ENCODE assay signal across 8 cellular contexts in the genomic region with DNA sequence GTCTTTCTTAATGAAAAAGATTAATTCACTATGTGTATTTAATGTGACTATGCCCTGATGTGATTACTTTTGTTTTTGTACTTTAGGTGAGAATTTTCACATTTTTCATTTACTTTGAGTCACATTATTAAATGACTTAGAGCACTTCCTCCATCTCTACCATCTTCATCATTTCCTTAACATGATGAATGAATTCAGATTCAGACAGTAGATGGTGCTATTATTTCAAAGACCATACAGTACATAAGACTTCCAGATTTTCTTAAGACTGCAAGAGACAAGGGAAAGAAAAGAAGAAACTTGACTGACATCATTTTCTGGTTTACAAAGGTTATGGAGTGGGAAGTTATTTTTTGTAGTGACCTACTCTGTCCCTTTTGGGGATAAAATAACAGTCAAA.
A peak's percentile ranks its signal among the peaks of the same experiment; 100 is the strongest.
DNase-seq lines count a peak whose midpoint lies in the region; ATAC-seq lines count a peak whose summit lies in the region.

No MANE protein-coding gene starts in this region.

- POLR2A ChIA-PET in activated CD8-positive, alpha-beta T cell treated with anti-CD3 and anti-CD28 coated beads, Interleukin-2, amount 10 ng/mL, durations not matched to agents 7 days and 5 days (lab: Charles Lee): no interaction called here

- CTCF ChIA-PET in activated CD8-positive, alpha-beta T cell treated with anti-CD3 and anti-CD28 coated beads, Interleukin-2, amount 10 ng/mL, durations not matched to agents 7 days and 5 days (lab: Charles Lee): no interaction called here

- H3K4me3 Mint-ChIP-seq in T-helper 2 cell treated with Interferon-gamma antibody and Interleukin-4, amounts not matched to agents 5 μg/mL and 100 μg/mL, for 36 hours: no peak overlapping the region
- no peak overlapping the region for H3K4me3 Mint-ChIP-seq in activated CD8-positive, alpha-beta T cell treated with anti-CD3 and anti-CD28 coated beads, Interleukin-2, amount 10 ng/mL, durations not matched to agents 7 days and 5 days

- DNase-seq in NCI-H1436 (lab: John Stamatoyannopoulos, UW) (peak; percentile 36), NCI-H1436 treated with DMSO at 0.1 percent for 48 hours (lab: John Stamatoyannopoulos, UW) (no peak), NCI-H524 (lab: John Stamatoyannopoulos, UW) (peak; percentile 35 to 68), dedifferentiated amniotic fluid mesenchymal stem cell (ENCODE audit: extremely low spot score) (peak; percentile 52), retina (peak; percentile 33), NCI-H2196 treated with DMSO at 0.1 percent for 48 hours (lab: John Stamatoyannopoulos, UW; ENCODE audit: unreplicated experiment) (no peak)
- no peak for DNase-seq in T-helper 2 cell treated with Interferon-gamma antibody and Interleukin-4, amounts not matched to agents 5 μg/mL and 100 μg/mL, for 36 hours (ENCODE audit: low spot score)
- DNase-seq in activated CD8-positive, alpha-beta T cell treated with anti-CD3 and anti-CD28 coated beads, Interleukin-2, amount 10 ng/mL, durations not matched to agents 7 days and 5 days: no peak

- no peak overlapping the region for H3K27ac Mint-ChIP-seq in T-helper 2 cell treated with Interferon-gamma antibody and Interleukin-4, amounts not matched to agents 5 μg/mL and 100 μg/mL, for 36 hours
- H3K27ac Mint-ChIP-seq in activated CD8-positive, alpha-beta T cell treated with anti-CD3 and anti-CD28 coated beads, Interleukin-2, amount 10 ng/mL, durations not matched to agents 7 days and 5 days: no peak overlapping the region

- peaks cover 19% of the 10 kb centered on the region for H3K9me3 Mint-ChIP-seq in T-helper 2 cell treated with Interferon-gamma antibody and Interleukin-4, amounts not matched to agents 5 μg/mL and 100 μg/mL, for 36 hours
- H3K9me3 Mint-ChIP-seq in activated CD8-positive, alpha-beta T cell treated with anti-CD3 and anti-CD28 coated beads, Interleukin-2, amount 10 ng/mL, durations not matched to agents 7 days and 5 days (ENCODE audit: insufficient read depth): peaks cover 7% of the 10 kb centered on the region

- no peaks in the 10 kb centered on the region for H3K27me3 Mint-ChIP-seq in T-helper 2 cell treated with Interferon-gamma antibody and Interleukin-4, amounts not matched to agents 5 μg/mL and 100 μg/mL, for 36 hours (ENCODE audit: low read depth)
- no peaks in the 10 kb centered on the region for H3K27me3 Mint-ChIP-seq in activated CD8-positive, alpha-beta T cell treated with anti-CD3 and anti-CD28 coated beads, Interleukin-2, amount 10 ng/mL, durations not matched to agents 7 days and 5 days (ENCODE audit: low read depth)

- no peak for ATAC-seq in activated CD8-positive, alpha-beta T cell treated with anti-CD3 and anti-CD28 coated beads, Interleukin-2, amount 10 ng/mL, durations not matched to agents 7 days and 5 days

- H3K36me3 Mint-ChIP-seq in T-helper 2 cell treated with Interferon-gamma antibody and Interleukin-4, amounts not matched to agents 5 μg/mL and 100 μg/mL, for 36 hours (ENCODE audit: low read depth): no peaks in the 10 kb centered on the region
- H3K36me3 Mint-ChIP-seq in activated CD8-positive, alpha-beta T cell treated with anti-CD3 and anti-CD28 coated beads, Interleukin-2, amount 10 ng/mL, durations not matched to agents 7 days and 5 days (ENCODE audit: low read depth): no peaks in the 10 kb centered on the region

- H3K4me1 Mint-ChIP-seq in T-helper 2 cell treated with Interferon-gamma antibody and Interleukin-4, amounts not matched to agents 5 μg/mL and 100 μg/mL, for 36 hours (ENCODE audit: low read depth): no peaks in the 10 kb centered on the region
- H3K4me1 Mint-ChIP-seq in activated CD8-positive, alpha-beta T cell treated with anti-CD3 and anti-CD28 coated beads, Interleukin-2, amount 10 ng/mL, durations not matched to agents 7 days and 5 days (ENCODE audit: low read depth): no peaks in the 10 kb centered on the region

Comparison
In these comparisons a context has a peak if more than half of its experiments do, and no peak if none do; other contexts are left out.
1. DNase-seq: peak in NCI-H1436 (single experiment), NCI-H524 (2 of 2), dedifferentiated amniotic fluid mesenchymal stem cell (single experiment) and retina (single experiment); none in NCI-H1436 treated with DMSO at 0.1 percent for 48 hours (single experiment), T-helper 2 cell treated with Interferon-gamma antibody and Interleukin-4, amounts not matched to agents 5 μg/mL and 100 μg/mL, for 36 hours (single experiment), NCI-H2196 treated with DMSO at 0.1 percent for 48 hours (single experiment) and activated CD8-positive, alpha-beta T cell treated with anti-CD3 and anti-CD28 coated beads, Interleukin-2, amount 10 ng/mL, durations not matched to agents 7 days and 5 days (single experiment).